15 cellular contexts compared by ENCODE assay signal in genomic region chr2:208584387-208584965, GRCh38.
DNase-seq lines count a peak whose midpoint lies in the region; TF ChIP-seq lines count a peak whose summit lies in the region.
"Had no signal": no experiment of that assay in that cellular context is flagged by ENCODE, and none has a peak within 500 bp of the region (broad histone marks: within the 10 kb centered on the region; RNA-seq: fewer than 3 reads in every experiment).

No MANE protein-coding gene starts in this region.

- 50 to 59% (median 51%) methylated on average over 5 of the region's 5 CpGs for WGBS in ovary, 3 donors

- no peaks in the 10 kb centered on the region for H3K27me3 ChIP-seq in ovary
- H3K27me3 ChIP-seq: BLaER1 had no signal

- H3K4me1 ChIP-seq in ovary (ENCODE audit: insufficient read depth) = no peaks in the 10 kb centered on the region
- H3K4me1 ChIP-seq: BLaER1 had no signal

- H3K4me3 ChIP-seq in ovary = no peak overlapping the region
- H3K4me3 ChIP-seq: BLaER1 had no signal

- H3K27ac ChIP-seq in ovary = no peak overlapping the region
- H3K27ac ChIP-seq: BLaER1 had no signal

- H3K9me3 ChIP-seq in ovary = no peaks in the 10 kb centered on the region
- H3K9me3 ChIP-seq: BLaER1 had no signal

- TF ChIP-seq POLR2A in ovary (IDR thresholded peaks at IDR 0.05) = no peak

- DNase-seq in NCI-H82 (lab: John Stamatoyannopoulos, UW) = peak; percentile 68
- no peak for DNase-seq in NCI-H82 treated with DMSO at 0.1 percent for 48 hours (lab: John Stamatoyannopoulos, UW; ENCODE audit: unreplicated experiment)
- DNase-seq in NCI-H1092 treated with DMSO at 0.1 percent for 48 hours (lab: John Stamatoyannopoulos, UW) = peak; percentile 30
- DNase-seq in cerebellum (ENCODE audit: low spot score) = peak; percentile 19
- peak; percentile 72 for DNase-seq in retina
- no peak for DNase-seq in stimulated activated CD4-positive, alpha-beta T cell treated with anti-CD3 and anti-CD28 coated beads, Interleukin-15, amount 100 ng/mL, for 24 hours
- no peak for DNase-seq in ovary
- no peak for DNase-seq in SW 1271 (lab: John Stamatoyannopoulos, UW)
- DNase-seq: CD4-positive, alpha-beta memory T cell; KBM-7; NCI-H1417 treated with DMSO at 0.1 percent for 48 hours; NCI-H187 treated with DMSO at 0.1 percent for 48 hours; NCI-H345; NCI-H748 treated with DMSO at 0.1 percent for 48 hours had no signal

- no peak for TF ChIP-seq EP300 in ovary (IDR thresholded peaks at IDR 0.05)

- no peak for TF ChIP-seq CTCF in ovary (IDR thresholded peaks at IDR 0.05)

- no peaks in the 10 kb centered on the region for H3K36me3 ChIP-seq in ovary
- H3K36me3 ChIP-seq: BLaER1 had no signal

- intact Hi-C loops in ovary (cut with DNase I) = no loop called here

Comparison
In these comparisons a context has a peak if more than half of its experiments do, and no peak if none do; other contexts are left out.
1. DNase-seq: peak in NCI-H82 (single experiment), NCI-H1092 treated with DMSO at 0.1 percent for 48 hours (single experiment), cerebellum (single experiment) and retina (single experiment); none in NCI-H82 treated with DMSO at 0.1 percent for 48 hours (single experiment), stimulated activated CD4-positive, alpha-beta T cell treated with anti-CD3 and anti-CD28 coated beads, Interleukin-15, amount 100 ng/mL, for 24 hours (single experiment), ovary (0 of 5) and SW 1271 (0 of 2).